ENCODE assay signal across 19 cellular contexts in the genomic region with DNA sequence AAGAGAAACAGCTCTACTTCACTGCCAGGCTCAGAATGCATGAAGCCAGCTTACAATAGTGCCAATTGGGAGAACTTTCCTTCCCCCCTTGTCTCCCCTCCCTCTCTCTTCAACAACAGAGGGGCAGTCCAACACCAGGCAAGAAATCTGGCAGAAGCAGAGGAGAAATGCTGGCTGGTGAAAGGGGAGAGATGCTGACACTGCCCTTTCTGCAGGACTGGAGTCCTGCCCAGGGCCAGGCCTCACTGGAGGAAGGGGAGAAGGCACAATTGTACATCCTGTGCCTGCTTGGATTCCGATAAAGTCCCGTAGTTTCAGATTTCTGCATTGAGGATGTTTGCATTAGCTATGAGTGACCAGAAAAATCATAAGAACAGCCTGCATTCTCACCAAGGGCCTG.
DNase-seq lines count a peak whose midpoint lies in the region; ATAC-seq, FAIRE-seq and TF ChIP-seq lines count a peak whose summit lies in the region.
"Had no signal": no experiment of that assay in that cellular context is flagged by ENCODE, and none has a peak within 500 bp of the region (broad histone marks: within the 10 kb centered on the region; RNA-seq: fewer than 3 reads in every experiment).

No MANE protein-coding gene starts in this region.

- no peak overlapping the region for H3K4me3 Mint-ChIP-seq in CD4-positive, alpha-beta T cell
- H3K4me3 Mint-ChIP-seq: H9, memory B cell, neural crest cell had no signal

- TF ChIP-seq CTCF in right lobe of liver (IDR thresholded peaks at IDR 0.05): no peak
- TF ChIP-seq CTCF in CD4-positive, alpha-beta T cell (IDR thresholded peaks at IDR 0.05): no peak
- TF ChIP-seq CTCF in pancreas (IDR thresholded peaks at IDR 0.05): no peak

- no peak overlapping the region for H2BK12ac ChIP-seq in trophoblast cell (ENCODE audit: low read length)

- no peaks in the 10 kb centered on the region for H3K4me1 Mint-ChIP-seq in CD4-positive, alpha-beta T cell (ENCODE audit: low read depth)
- H3K4me1 Mint-ChIP-seq: memory B cell, neural crest cell had no signal

- H4K12ac ChIP-seq in trophoblast cell (ENCODE audit: low read depth, low read length): no peak overlapping the region

- no peaks in the 10 kb centered on the region for H3K36me3 Mint-ChIP-seq in CD4-positive, alpha-beta T cell (ENCODE audit: low read depth)
- H3K36me3 Mint-ChIP-seq: memory B cell had no signal

- no peak overlapping the region for H4K91ac ChIP-seq in trophoblast cell (ENCODE audit: low read depth, low read length)

- H3K27ac Mint-ChIP-seq in CD4-positive, alpha-beta T cell: no peak overlapping the region
- H3K27ac Mint-ChIP-seq: H9, memory B cell had no signal

- H3K9me3 ChIP-seq in adipocyte (ENCODE audit: control insufficient read depth, low read length) (peaks cover 16% of the 10 kb centered on the region), right lobe of liver (no peaks in the 10 kb centered on the region), trophoblast cell (ENCODE audit: insufficient read depth, low read depth, low read length) (no peaks in the 10 kb centered on the region), SJCRH30 (replicated peaks) (no peaks in the 10 kb centered on the region), pancreas (no peaks in the 10 kb centered on the region)
- no peaks in the 10 kb centered on the region for H3K9me3 ChIP-seq in CD4-positive, alpha-beta T cell (ENCODE audit: control insufficient read depth, low read length)
- H3K9me3 ChIP-seq: uterus had no signal

- H3K4me3 ChIP-seq in adipocyte (ENCODE audit: low read length) (peak overlapping the region; percentile 18), right lobe of liver (no peak overlapping the region), trophoblast cell (ENCODE audit: low read depth, low read length) (no peak overlapping the region), SJCRH30 (no peak overlapping the region), pancreas (no peak overlapping the region)
- H3K4me3 ChIP-seq: uterus had no signal

- 42% methylated on average over 2 of the region's 2 CpGs for WGBS in right lobe of liver (ENCODE audit: insufficient coverage, low coverage, low lambda C conversion rate, missing lambda C conversion rate)
- no CpG with 5 or more reads among the region's 2 CpGs for WGBS in trophoblast cell (ENCODE audit: extremely low coverage, insufficient coverage, insufficient read length)
- WGBS in pancreas, 2 donors: 34 to 37% methylated on average over 2 of the region's 2 CpGs

- no peak overlapping the region for H3K4ac ChIP-seq in trophoblast cell (ENCODE audit: low read depth, low read length)

- no peaks in the 10 kb centered on the region for H3K79me1 ChIP-seq in trophoblast cell (ENCODE audit: low read length)

- no peak overlapping the region for H2BK120ac ChIP-seq in trophoblast cell (ENCODE audit: insufficient read depth, low read length, poor library complexity)

- H3K9ac ChIP-seq in adipocyte (ENCODE audit: low read length) (peak overlapping the region; percentile 73), trophoblast cell (ENCODE audit: low read length) (no peak overlapping the region)

- H3K9me3 Mint-ChIP-seq in CD4-positive, alpha-beta T cell: no peaks in the 10 kb centered on the region

- intact Hi-C loops in right lobe of liver (cut with DNase I): no loop called here
- intact Hi-C loops in CD4-positive, alpha-beta T cell (cut with DNase I, micrococcal nuclease): no loop called here
- intact Hi-C loops in pancreas (cut with DNase I): no loop called here

- H3K4me1 ChIP-seq in adipocyte (ENCODE audit: control insufficient read depth, insufficient read depth, low read length) (peaks cover 29% of the 10 kb centered on the region), right lobe of liver (no peaks in the 10 kb centered on the region), trophoblast cell (ENCODE audit: control insufficient read depth in 1 of 2, insufficient read depth in 2 of 2, low read length in 2 of 2) (peaks cover 0 to 6% of the 10 kb centered on the region in 2 experiments), SJCRH30 (no peaks in the 10 kb centered on the region), pancreas (no peaks in the 10 kb centered on the region)
- H3K4me1 ChIP-seq: uterus had no signal

- no peak overlapping the region for H2BK5ac ChIP-seq in trophoblast cell (ENCODE audit: low read depth, low read length, poor library complexity)

- CTCF ChIA-PET in CD4-positive, alpha-beta T cell (lab: Charles Lee): no interaction called here

- no peak overlapping the region for H3K4me2 ChIP-seq in trophoblast cell (ENCODE audit: low read length)

- TF ChIP-seq POLR2A in right lobe of liver (IDR thresholded peaks at IDR 0.05): no peak

- no peak overlapping the region for H3K18ac ChIP-seq in trophoblast cell (ENCODE audit: low read length)

- H3K23ac ChIP-seq in trophoblast cell (ENCODE audit: low read length): no peak overlapping the region

- H4K8ac ChIP-seq in trophoblast cell (ENCODE audit: low read depth, low read length): no peak overlapping the region

- DNase-seq in adipocyte (ENCODE audit: low read depth) (peak; percentile 24), fibroblast of gingiva (ENCODE audit: low read depth) (peak; percentile 52), right lobe of liver (no peak), substantia nigra (lab: John Stamatoyannopoulos, UW) (peak in 32 of 49 donors; percentile 4 to 68 (median 42)), trophoblast cell (no peak), SJCRH30 (no peak), pancreas (no peak)
- DNase-seq in CD4-positive, alpha-beta T cell: no peak
- DNase-seq: activated CD4-positive, alpha-beta T cell treated with anti-CD3 and anti-CD28 coated beads, Interleukin-2, amount 50 U/mL, for 4 hours; GF-D8; H9; MM.1S; NCI-H2081; NCI-H748 treated with DMSO at 0.1 percent for 48 hours; stimulated activated naive CD4-positive, alpha-beta T cell; uterus had no signal

- no peak overlapping the region for H2AK5ac ChIP-seq in trophoblast cell (ENCODE audit: low read length)

- ATAC-seq in right lobe of liver: peak in 3 of 4 donors; percentile 38 to 59 (median 50)
- no peak for ATAC-seq in CD4-positive, alpha-beta T cell (ENCODE audit: poor library complexity)
- ATAC-seq in pancreas: no peak
- ATAC-seq: Panc1 had no signal

- H3K27ac ChIP-seq in right lobe of liver (no peak overlapping the region), substantia nigra (ENCODE audit: low read depth, low read length, poor library complexity, severe bottlenecking) (peak overlapping the region; percentile 8), trophoblast cell (ENCODE audit: low read depth, low read length) (no peak overlapping the region), SJCRH30 (no peak overlapping the region), pancreas (no peak overlapping the region)
- H3K27ac ChIP-seq in CD4-positive, alpha-beta T cell (ENCODE audit: low read depth, low read length): no peak overlapping the region

- no peak overlapping the region for H3K14ac ChIP-seq in trophoblast cell (ENCODE audit: low read length)

- POLR2A ChIA-PET in CD4-positive, alpha-beta T cell (lab: Charles Lee): no interaction called here

- no peak overlapping the region for H2AFZ ChIP-seq in trophoblast cell (ENCODE audit: insufficient read depth, low read length, poor library complexity)

- FAIRE-seq in pancreas (lab: Jason Lieb, UNC): no peak

- no peaks in the 10 kb centered on the region for H3K27me3 ChIP-seq in adipocyte (replicated peaks; ENCODE audit: control insufficient read depth, insufficient read depth, low read length)
- H3K27me3 ChIP-seq in right lobe of liver: no peaks in the 10 kb centered on the region
- H3K27me3 ChIP-seq in CD4-positive, alpha-beta T cell (ENCODE audit: control insufficient read depth, insufficient read depth, low read length): no peaks in the 10 kb centered on the region
- H3K27me3 ChIP-seq in trophoblast cell (ENCODE audit: insufficient read depth, low read length): no peaks in the 10 kb centered on the region
- H3K27me3 ChIP-seq in SJCRH30: no peaks in the 10 kb centered on the region
- H3K27me3 ChIP-seq in pancreas: no peaks in the 10 kb centered on the region
- H3K27me3 ChIP-seq: uterus had no signal

- H3K79me2 ChIP-seq in trophoblast cell (ENCODE audit: control insufficient read depth, insufficient read depth, low read length, poor library complexity): no peaks in the 10 kb centered on the region

- no peaks in the 10 kb centered on the region for H3K27me3 Mint-ChIP-seq in CD4-positive, alpha-beta T cell

- H3K36me3 ChIP-seq in adipocyte (ENCODE audit: control insufficient read depth, insufficient read depth, low read length, severe bottlenecking) (no peaks in the 10 kb centered on the region), right lobe of liver (no peaks in the 10 kb centered on the region), trophoblast cell (ENCODE audit: control insufficient read depth in 1 of 2, insufficient read depth in 2 of 2, low read length in 2 of 2) (no peaks in the 10 kb centered on the region), SJCRH30 (no peaks in the 10 kb centered on the region), pancreas (no peaks in the 10 kb centered on the region)
- H3K36me3 ChIP-seq: uterus had no signal

Comparison
In these comparisons a context has a peak if more than half of its experiments do, and no peak if none do; other contexts are left out.
1. DNase-seq: peak in adipocyte (single experiment), fibroblast of gingiva (single experiment) and substantia nigra (32 of 49); none in right lobe of liver (0 of 3), CD4-positive, alpha-beta T cell (0 of 10), trophoblast cell (0 of 2), SJCRH30 (0 of 2) and pancreas (0 of 6).
2. ATAC-seq: peak in right lobe of liver (3 of 4); none in CD4-positive, alpha-beta T cell (single experiment) and pancreas (0 of 4).